ENCODE assay signal across 10 cellular contexts in genomic region chr11:2525941-2526807, GRCh38.
DNase-seq lines count a peak whose midpoint lies in the region; ATAC-seq and TF ChIP-seq lines count a peak whose summit lies in the region.
"Had no signal": no experiment of that assay in that cellular context is flagged by ENCODE, and none has a peak within 500 bp of the region (broad histone marks: within the 10 kb centered on the region; RNA-seq: fewer than 3 reads in every experiment).

No MANE protein-coding gene starts in this region.

- H3K27ac Mint-ChIP-seq in chondrocyte (ENCODE audit: unreplicated experiment), result peak overlapping the region; percentile 45
- peak overlapping the region in 9 of 10 donors; percentile 11 to 95 (median 78) for H3K27ac Mint-ChIP-seq in naive thymus-derived CD8-positive, alpha-beta T cell

- H3K4me2 ChIP-seq in Karpas-422 (ENCODE audit: low read depth, low read length, poor library complexity, severe bottlenecking), result peak overlapping the region; percentile 52

- peak; percentile 12 to 25 for ATAC-seq in naive thymus-derived CD8-positive, alpha-beta T cell
- ATAC-seq in GM18870 (IDR thresholded peaks at IDR 0.05; ENCODE audit: unreplicated experiment), result no peak

- H3K27me3 Mint-ChIP-seq in chondrocyte (ENCODE audit: low read depth), result peaks cover 34% of the 10 kb centered on the region
- no peaks in the 10 kb centered on the region for H3K27me3 Mint-ChIP-seq in naive thymus-derived CD8-positive, alpha-beta T cell

- H3K27ac ChIP-seq in Karpas-422 (ENCODE audit: low read length), result no peak overlapping the region
- H3K27ac ChIP-seq: parathyroid adenoma had no signal

- no peaks in the 10 kb centered on the region for H3K36me3 Mint-ChIP-seq in chondrocyte (ENCODE audit: low read depth)
- H3K36me3 Mint-ChIP-seq in naive thymus-derived CD8-positive, alpha-beta T cell, result peaks cover 0 to 5% (median under 1%) of the 10 kb centered on the region in 3 donors

- no peaks in the 10 kb centered on the region for H3K9me3 Mint-ChIP-seq in chondrocyte (ENCODE audit: low read depth)
- H3K9me3 Mint-ChIP-seq in naive thymus-derived CD8-positive, alpha-beta T cell, result no peaks in the 10 kb centered on the region

- CTCF ChIA-PET in HEK293T (lab: Yijun Ruan, JAX), result interaction anchor here (1.1 kb wide), 1 partner anchor 98 kb away, joined by 3 read pairs; no protein-coding TSS in a partner anchor

- POLR2A ChIA-PET in naive thymus-derived CD8-positive, alpha-beta T cell (lab: Charles Lee), result interaction anchor here (1.4 to 1.5 kb wide), 2 partner anchors 72 to 80 kb away, joined by 3 read pairs; no protein-coding TSS in a partner anchor
- POLR2A ChIA-PET in HEK293T (lab: Yijun Ruan, JAX), result no interaction called here

- H3K27me3 ChIP-seq in BE2C, result no peaks in the 10 kb centered on the region
- H3K27me3 ChIP-seq in Karpas-422 (ENCODE audit: low read length), result no peaks in the 10 kb centered on the region

- peak; percentile 1 for DNase-seq in BE2C
- no peak for DNase-seq in Karpas-422
- peak; percentile 87 for DNase-seq in chondrocyte (ENCODE audit: low spot score)
- peak in 3 of 10 donors; percentile 6 to 53 (median 15) for DNase-seq in naive thymus-derived CD8-positive, alpha-beta T cell
- no peak for DNase-seq in HEK293T (ENCODE audit: extremely low spot score)
- no peak for DNase-seq in NOMO-1 (lab: John Stamatoyannopoulos, UW; ENCODE audit: unreplicated experiment in 2 of 2)
- DNase-seq in activated CD4-positive, alpha-beta T cell treated with anti-CD3 and anti-CD28 coated beads, Interleukin-2, amount 50 U/mL, for 1 hour, result no peak
- DNase-seq: NCI-H1694 treated with DMSO at 0.1 percent for 48 hours had no signal

- H3K4me1 ChIP-seq in BE2C (no peaks in the 10 kb centered on the region), Karpas-422 (ENCODE audit: low read length) (peaks cover 21% of the 10 kb centered on the region)

- TF ChIP-seq CTCF in BE2C (IDR thresholded peaks at IDR 0.05; ENCODE audit: low read depth, low read length) (no peak), chondrocyte (IDR thresholded peaks at IDR 0.05) (no peak)

- no peaks in the 10 kb centered on the region for H3K79me2 ChIP-seq in Karpas-422 (ENCODE audit: low read length)
- H3K79me2 ChIP-seq: parathyroid adenoma had no signal

- H3K4me3 Mint-ChIP-seq in chondrocyte (ENCODE audit: unreplicated experiment), result no peak overlapping the region
- H3K4me3 Mint-ChIP-seq in naive thymus-derived CD8-positive, alpha-beta T cell, result peak overlapping the region in 9 of 10 donors; percentile 26 to 77 (median 56)

- H3K36me3 ChIP-seq in BE2C (no peaks in the 10 kb centered on the region), Karpas-422 (ENCODE audit: insufficient read depth, low read length) (no peaks in the 10 kb centered on the region)

- no peaks in the 10 kb centered on the region for H4K20me1 ChIP-seq in Karpas-422 (ENCODE audit: insufficient read depth, low read depth, low read length)

- H2AFZ ChIP-seq in Karpas-422 (ENCODE audit: low read length), result no peak overlapping the region
- H2AFZ ChIP-seq: parathyroid adenoma had no signal

- H3K4me1 Mint-ChIP-seq in chondrocyte (ENCODE audit: low read depth), result no peaks in the 10 kb centered on the region
- H3K4me1 Mint-ChIP-seq in naive thymus-derived CD8-positive, alpha-beta T cell, result peaks cover 20 to 47% (median 30%) of the 10 kb centered on the region in 4 donors

- no peak overlapping the region for H3K4me3 ChIP-seq in BE2C (ENCODE audit: low read depth, low read length)
- 0 out of 2 replicates have a peak overlapping the region, but pooled peaks have one; percentile 27 for H3K4me3 ChIP-seq in Karpas-422 (ENCODE audit: low read length)

- H3K9me2 ChIP-seq in Karpas-422 (replicated peaks; ENCODE audit: insufficient read depth, low read length), result no peaks in the 10 kb centered on the region

- no peaks in the 10 kb centered on the region for H3K9me3 ChIP-seq in BE2C
- no peaks in the 10 kb centered on the region for H3K9me3 ChIP-seq in Karpas-422 (ENCODE audit: low read length)

- H3K9ac ChIP-seq in Karpas-422 (ENCODE audit: low read length), result peak overlapping the region; percentile 40
- H3K9ac ChIP-seq: parathyroid adenoma had no signal

TF ChIP-seq in HEK293T, 16 proteins besides CTCF, POLR2A, EP300 and RAD21:
- no peak for TF ChIP-seq NFRKB (IDR thresholded peaks at IDR 0.05)
- no peak for TF ChIP-seq FOXM1 (IDR thresholded peaks at IDR 0.05; ENCODE audit: borderline replicate concordance)
- no peak for TF ChIP-seq FOXK2 (IDR thresholded peaks at IDR 0.05)
- TF ChIP-seq L3MBTL2 (conservative IDR thresholded peaks at IDR 0.05), result no peak
- no peak for TF ChIP-seq ZNF384 (IDR thresholded peaks at IDR 0.05)
- no peak for TF ChIP-seq BHLHE40 (IDR thresholded peaks at IDR 0.05; ENCODE audit: borderline replicate concordance)
- TF ChIP-seq SUZ12 (IDR thresholded peaks at IDR 0.05), result no peak
- TF ChIP-seq ELF4 (IDR thresholded peaks at IDR 0.05), result no peak
- no peak for TF ChIP-seq TARDBP (IDR thresholded peaks at IDR 0.05)
- TF ChIP-seq PKNOX1 (IDR thresholded peaks at IDR 0.05), result no peak
- no peak for TF ChIP-seq CTBP1 (IDR thresholded peaks at IDR 0.05; ENCODE audit: borderline replicate concordance)
- no peak for TF ChIP-seq HDGF (IDR thresholded peaks at IDR 0.05; ENCODE audit: borderline replicate concordance)
- TF ChIP-seq FOXA1 (IDR thresholded peaks at IDR 0.05), result no peak
- no peak for TF ChIP-seq ARNT (IDR thresholded peaks at IDR 0.05)
- no peak for TF ChIP-seq SP1 (IDR thresholded peaks at IDR 0.05)
- no peak for TF ChIP-seq LEF1 (IDR thresholded peaks at IDR 0.05; ENCODE audit: borderline replicate concordance)

Comparison
In these comparisons a context has a peak if more than half of its experiments do, and no peak if none do; other contexts are left out.
1. DNase-seq: peak in BE2C (single experiment) and chondrocyte (single experiment); none in Karpas-422 (single experiment), HEK293T (single experiment), NOMO-1 (0 of 2) and activated CD4-positive, alpha-beta T cell treated with anti-CD3 and anti-CD28 coated beads, Interleukin-2, amount 50 U/mL, for 1 hour (single experiment).